9 cellular contexts compared by ENCODE assay signal in the genomic region with DNA sequence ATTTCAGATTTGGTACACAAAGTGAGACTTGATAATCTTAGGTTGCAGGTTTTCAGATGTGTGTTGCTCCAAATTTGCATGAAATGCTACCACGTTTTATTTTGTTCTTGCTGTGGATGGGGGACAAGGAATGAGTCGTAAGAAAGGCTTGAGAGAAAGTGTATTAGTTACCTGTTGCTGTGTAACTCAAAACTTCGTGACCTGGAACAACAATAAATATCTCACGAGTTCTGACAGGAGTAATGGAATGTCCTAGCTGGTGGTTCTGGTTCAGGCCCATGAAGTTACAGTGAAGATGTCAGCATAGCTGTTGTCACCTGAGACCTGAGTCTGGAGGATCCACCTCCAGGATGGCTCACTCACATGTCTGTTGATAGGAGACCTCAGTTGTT. TPM values are rescaled to one million over a fixed set of nuclear protein-coding genes. Genes with fewer than 3 reads are reported as not detected.
DNase-seq lines count a peak whose midpoint lies in the region; ATAC-seq and TF ChIP-seq lines count a peak whose summit lies in the region.
"Had no signal": no experiment of that assay in that cellular context is flagged by ENCODE, and none has a peak within 500 bp of the region (broad histone marks: within the 10 kb centered on the region; RNA-seq: fewer than 3 reads in every experiment).

No MANE protein-coding gene starts in this region.

- TF ChIP-seq CTCF in SK-N-SH (IDR thresholded peaks at IDR 0.05) (no peak), activated B cell treated with CpG ODN at 0.5 μM for 24 hours (IDR thresholded peaks at IDR 0.05) (no peak)

- H3K27me3 ChIP-seq in SK-N-SH (ENCODE audit: insufficient read depth) (no peaks in the 10 kb centered on the region), iPS DF 6.9 (ENCODE audit: control insufficient read depth, insufficient read depth, low read length) (no peaks in the 10 kb centered on the region)

- POLR2A ChIA-PET in SK-N-SH (lab: Yijun Ruan, JAX) (interaction anchor here (0.6 to 2.0 kb wide), 3 partner anchors 8 to 47 kb away, joined by 3 to 8 read pairs (median 3); partner anchors contain the start of gene ZSCAN22), activated B cell treated with CpG ODN at 0.5 μM for 24 hours (lab: Charles Lee) (interaction anchor here (0.6 to 3.4 kb wide), 3 partner anchors 27 to 97 kb away, joined by 4 to 16 read pairs (median 6); partner anchors contain the start of gene ZNF274)

- no peak overlapping the region for H3K9ac ChIP-seq in SK-N-SH

- ATAC-seq in SK-N-SH treated with all-trans-retinoic acid at 6 μM for 48 hours: no peak
- no peak for ATAC-seq in activated B cell treated with CpG ODN at 0.5 μM for 24 hours (ENCODE audit: low read depth)
- ATAC-seq in stimulated activated effector memory CD8-positive, alpha-beta T cell treated with anti-CD3 and anti-CD28 coated beads, Interleukin-12 subunit alpha, Interleukin-12 subunit beta, amount 100 ng/mL, for 72 hours: no peak
- ATAC-seq in GM19351 (IDR thresholded peaks at IDR 0.05; ENCODE audit: unreplicated experiment): no peak

- H3F3A ChIP-seq in SK-N-SH (replicated peaks; ENCODE audit: insufficient read depth): peaks cover 9% of the 10 kb centered on the region

- H3K4me2 ChIP-seq in SK-N-SH: peak overlapping the region; percentile 90

- DNase-seq in SK-N-SH (no peak), activated B cell treated with CpG ODN at 0.5 μM for 24 hours (no peak), iPS DF 6.9 (ENCODE audit: low read depth, low spot score) (no peak), C1 segment of cervical spinal cord (lab: John Stamatoyannopoulos, UW) (no peak), SW480 (ENCODE audit: low spot score) (no peak)
- no peak for DNase-seq in stimulated activated effector memory CD8-positive, alpha-beta T cell treated with anti-CD3 and anti-CD28 coated beads, Interleukin-12 subunit alpha, Interleukin-12 subunit beta, amount 100 ng/mL, for 72 hours (ENCODE audit: low spot score in 2 of 2)
- DNase-seq: NCI-H1694 had no signal

- peak overlapping the region; percentile 81 to 83 for H3K4me3 ChIP-seq in SK-N-SH (ENCODE audit: low read depth in 2 of 2, low read length in 1 of 2)
- peak overlapping the region; percentile 86; the same call in 1 of the 2 replicates for H3K4me3 ChIP-seq in iPS DF 6.9 (ENCODE audit: low read length)

- H3K36me3 Mint-ChIP-seq in activated B cell treated with CpG ODN at 0.5 μM for 24 hours (ENCODE audit: low read depth): peaks cover 20% of the 10 kb centered on the region
- H3K36me3 Mint-ChIP-seq in stimulated activated effector memory CD8-positive, alpha-beta T cell treated with anti-CD3 and anti-CD28 coated beads, Interleukin-12 subunit alpha, Interleukin-12 subunit beta, amount 100 ng/mL, for 72 hours: peaks cover 63% of the 10 kb centered on the region

- no peaks in the 10 kb centered on the region for H3K27me3 Mint-ChIP-seq in activated B cell treated with CpG ODN at 0.5 μM for 24 hours

- peaks cover 3 to 34% of the 10 kb centered on the region in 2 experiments for H3K36me3 ChIP-seq in SK-N-SH (replicated peaks in 1 of 2; ENCODE audit: control insufficient read depth in 1 of 2, insufficient read depth in 2 of 2, low read length in 1 of 2)
- no peaks in the 10 kb centered on the region for H3K36me3 ChIP-seq in iPS DF 6.9 (ENCODE audit: control insufficient read depth, insufficient read depth, low read length)

- H3K4me3 Mint-ChIP-seq in activated B cell treated with CpG ODN at 0.5 μM for 24 hours: peak overlapping the region; percentile 91
- peak overlapping the region; percentile 91 for H3K4me3 Mint-ChIP-seq in stimulated activated effector memory CD8-positive, alpha-beta T cell treated with anti-CD3 and anti-CD28 coated beads, Interleukin-12 subunit alpha, Interleukin-12 subunit beta, amount 100 ng/mL, for 72 hours

- TF ChIP-seq EP300 in SK-N-SH (IDR thresholded peaks at IDR 0.05; ENCODE audit: borderline replicate concordance in 1 of 2, low read depth in 1 of 2, low read length in 1 of 2): no peak

- peaks cover 8% of the 10 kb centered on the region; the same call in 1 of the 2 replicates for H3K9me3 ChIP-seq in SK-N-SH
- H3K9me3 ChIP-seq in iPS DF 6.9 (ENCODE audit: control insufficient read depth, insufficient read depth, low read length): no peaks in the 10 kb centered on the region

- H3K4me1 ChIP-seq in SK-N-SH (ENCODE audit: control insufficient read depth in 1 of 2, insufficient read depth in 2 of 2, low read depth in 1 of 2, low read length in 1 of 2) (peaks cover 5 to 7% of the 10 kb centered on the region in 2 experiments; a peak in 1 of 4 replicates), iPS DF 6.9 (ENCODE audit: control insufficient read depth, insufficient read depth, low read length) (peaks cover 4% of the 10 kb centered on the region)

- no peak overlapping the region for H3K27ac Mint-ChIP-seq in activated B cell treated with CpG ODN at 0.5 μM for 24 hours
- peak overlapping the region; percentile 94 for H3K27ac Mint-ChIP-seq in stimulated activated effector memory CD8-positive, alpha-beta T cell treated with anti-CD3 and anti-CD28 coated beads, Interleukin-12 subunit alpha, Interleukin-12 subunit beta, amount 100 ng/mL, for 72 hours

- H3K27ac ChIP-seq in SK-N-SH (ENCODE audit: low read depth in 2 of 2, low read length in 1 of 2): peak overlapping the region in 1 of 2 experiments; percentile 93; a peak in 2 of 4 replicates
- no peak overlapping the region for H3K27ac ChIP-seq in iPS DF 6.9 (ENCODE audit: low read length)

- H3K9me2 ChIP-seq in SK-N-SH: no peaks in the 10 kb centered on the region

- no peak overlapping the region for H2AFZ ChIP-seq in SK-N-SH (ENCODE audit: low read depth)

- 94% methylated on average over 4 of the region's 4 CpGs for WGBS in SK-N-SH (ENCODE audit: low lambda C conversion rate)
- no CpG with 5 or more reads among the region's 4 CpGs for WGBS in iPS DF 6.9 (ENCODE audit: insufficient coverage, insufficient read length)

- H4K20me1 ChIP-seq in SK-N-SH (ENCODE audit: insufficient read depth): no peaks in the 10 kb centered on the region

- no peak for TF ChIP-seq RAD21 in SK-N-SH (IDR thresholded peaks at IDR 0.05; ENCODE audit: low read length)

- intact Hi-C loops in activated B cell treated with CpG ODN at 0.5 μM for 24 hours (cut with micrococcal nuclease): loop anchor here (1.0 to 5.0 kb wide), 3 partner anchors 53 to 101 kb away; partner anchors contain the start of genes ZNF544 and ZNF837

- H3K79me2 ChIP-seq in SK-N-SH (ENCODE audit: insufficient read depth): peaks cover 69% of the 10 kb centered on the region

- CTCF ChIA-PET in SK-N-SH (lab: Yijun Ruan, JAX) (no interaction called here), activated B cell treated with CpG ODN at 0.5 μM for 24 hours (lab: Charles Lee) (no interaction called here)

- peaks cover 44% of the 10 kb centered on the region for H3K4me1 Mint-ChIP-seq in activated B cell treated with CpG ODN at 0.5 μM for 24 hours
- peaks cover 34% of the 10 kb centered on the region for H3K4me1 Mint-ChIP-seq in stimulated activated effector memory CD8-positive, alpha-beta T cell treated with anti-CD3 and anti-CD28 coated beads, Interleukin-12 subunit alpha, Interleukin-12 subunit beta, amount 100 ng/mL, for 72 hours

- peaks cover 3% of the 10 kb centered on the region for H3K9me3 Mint-ChIP-seq in activated B cell treated with CpG ODN at 0.5 μM for 24 hours
- H3K9me3 Mint-ChIP-seq in stimulated activated effector memory CD8-positive, alpha-beta T cell treated with anti-CD3 and anti-CD28 coated beads, Interleukin-12 subunit alpha, Interleukin-12 subunit beta, amount 100 ng/mL, for 72 hours: peaks cover 4% of the 10 kb centered on the region

TF ChIP-seq in SK-N-SH, 30 proteins besides CTCF, POLR2A, EP300 and RAD21 (continues in another document):
- TF ChIP-seq POLR2AphosphoS5 (IDR thresholded peaks at IDR 0.05; ENCODE audit: low read depth, low read length) (no peak), PBX3 (IDR thresholded peaks at IDR 0.05) (no peak), RCOR1 (IDR thresholded peaks at IDR 0.05; ENCODE audit: low read length) (no peak)

TF ChIP-seq in SK-N-SH treated with all-trans-retinoic acid at 6 μM for 48 hours, 23 proteins besides CTCF, POLR2A, EP300 and RAD21:
- no peak for TF ChIP-seq ZNF70 (CRISPR knock-in tag; IDR thresholded peaks at IDR 0.05)
- TF ChIP-seq ZFP3 (CRISPR knock-in tag; IDR thresholded peaks at IDR 0.05): no peak
- no peak for TF ChIP-seq GLIS3 (CRISPR knock-in tag; IDR thresholded peaks at IDR 0.05)
TF ChIP-seq in SK-N-SH treated with all-trans-retinoic acid at 6 μM for 48 hours: peak in this region for 0.

RNA-seq across cellular contexts. Expression of gene ZNF8, which starts 1.2 kb away (rescaled TPM):
- polyA plus RNA-seq in SK-N-SH (2012; rRNA removed): 1.4 and 1.8 TPM in 2 replicates
- 0.91 and 1.2 TPM in 2 replicates for polyA plus RNA-seq in SK-N-SH (2012; cell fraction: cytosol; rRNA removed)
- polyA plus RNA-seq in SK-N-SH (2012; cell fraction: nucleus; rRNA removed): 4.7 and 6.1 TPM in 2 replicates
- 4.7 and 5.3 TPM in 2 replicates for total RNA-seq in activated B cell treated with CpG ODN at 0.5 μM for 24 hours

RNA-seq across cellular contexts. Expression of gene ERVK3-1, which starts 25.3 kb away (rescaled TPM):
- 69.4 and 85.3 TPM in 2 replicates for polyA plus RNA-seq in SK-N-SH (2012; rRNA removed)
- 56.2 and 56.8 TPM in 2 replicates for polyA plus RNA-seq in SK-N-SH (2012; cell fraction: cytosol; rRNA removed)
- 168 and 172 TPM in 2 replicates for polyA plus RNA-seq in SK-N-SH (2012; cell fraction: nucleus; rRNA removed)
- 61.4 and 74.3 TPM in 2 replicates for total RNA-seq in activated B cell treated with CpG ODN at 0.5 μM for 24 hours

RNA-seq across cellular contexts. Expression of gene ZSCAN22, which starts 46.9 kb away (rescaled TPM):
- 2.3 and 2.9 TPM in 2 replicates for polyA plus RNA-seq in SK-N-SH (2012; rRNA removed)
- 1.3 and 1.9 TPM in 2 replicates for polyA plus RNA-seq in SK-N-SH (2012; cell fraction: cytosol; rRNA removed)
- polyA plus RNA-seq in SK-N-SH (2012; cell fraction: nucleus; rRNA removed): 2.1 and 3.3 TPM in 2 replicates
- total RNA-seq in activated B cell treated with CpG ODN at 0.5 μM for 24 hours: 4.7 and 4.8 TPM in 2 replicates

RNA-seq across cellular contexts. Expression of gene ZNF544, which starts 51.2 kb away (rescaled TPM):
- 0.58 and 0.89 TPM in 2 replicates for polyA plus RNA-seq in SK-N-SH (2012; rRNA removed)
- polyA plus RNA-seq in SK-N-SH (2012; cell fraction: cytosol; rRNA removed): 0.37 and 0.66 TPM in 2 replicates
- 0.64 and 1.0 TPM in 2 replicates for polyA plus RNA-seq in SK-N-SH (2012; cell fraction: nucleus; rRNA removed)
- total RNA-seq in activated B cell treated with CpG ODN at 0.5 μM for 24 hours: 45.2 and 61.7 TPM in 2 replicates
